Comparison of ENCODE assay signal across 17 cellular contexts in the genomic region with DNA sequence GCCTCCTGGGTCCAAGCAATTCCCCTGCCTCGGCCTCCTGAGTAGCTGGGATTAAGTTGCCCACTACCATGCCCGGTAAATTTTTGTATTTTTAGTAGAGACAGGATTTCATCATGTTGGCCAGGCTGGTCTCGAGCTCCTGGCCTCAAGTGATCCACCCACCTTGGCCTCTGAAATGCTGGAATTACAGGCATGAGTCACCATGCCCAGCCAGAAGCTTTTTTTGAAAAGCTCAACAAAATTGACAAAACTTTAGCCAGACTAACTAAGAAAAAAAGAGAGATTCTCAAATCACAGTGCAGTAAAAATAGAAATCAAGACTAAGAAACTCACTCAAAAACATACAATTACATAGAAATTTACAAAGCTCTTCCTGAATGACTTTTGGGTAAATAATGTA.
"Had no signal": no experiment of that assay in that cellular context is flagged by ENCODE, and none has a peak within 500 bp of the region (broad histone marks: within the 10 kb centered on the region; RNA-seq: fewer than 3 reads in every experiment).

No MANE protein-coding gene starts in this region.

- H3K9me3 ChIP-seq: esophagus squamous epithelium, tibial artery, uterus had no signal

- DNase-seq: activated CD4-positive, CD25-positive, alpha-beta regulatory T cell treated with anti-CD3 and anti-CD28 coated beads, Interleukin-2, amount 50 U/mL, for 72 hours; activated naive CD4-positive, alpha-beta T cell; activated naive CD8-positive, alpha-beta T cell treated with anti-CD3 and anti-CD28 coated beads, Interleukin-2, amount 10 ng/mL, durations not matched to agents 7 days and 5 days; activated T-cell treated with anti-CD3 and anti-CD28 coated beads for 4 hours; effector CD8-positive, alpha-beta T cell; esophagus squamous epithelium; islet precursor cell; naive B cell; stimulated activated CD4-positive, alpha-beta T cell treated with anti-CD3 and anti-CD28 coated beads, Interleukin-15, amount 100 ng/mL, for 24 hours; stimulated activated CD4-positive, alpha-beta T cell treated with anti-CD3 and anti-CD28 coated beads, Interleukin-4, amount 100 ng/mL, for 1 hour; stimulated activated naive CD4-positive, alpha-beta T cell; T-helper 1 cell; T1000; tibial artery; uterus had no signal

- H3K36me3 ChIP-seq: esophagus squamous epithelium, tibial artery, uterus had no signal

- H3K27ac ChIP-seq: esophagus squamous epithelium, skin epidermis had no signal

- H3K4me3 ChIP-seq: esophagus squamous epithelium, lung, skin epidermis, tibial artery, uterus had no signal

- H3K4me1 ChIP-seq: esophagus squamous epithelium, uterus had no signal

- H3K27me3 ChIP-seq: esophagus squamous epithelium, tibial artery, uterus had no signal
